In genomic region chr15:87777054-87777498, GRCh38 we compare ENCODE assay signal across 13 cellular contexts.
DNase-seq lines count a peak whose midpoint lies in the region; ATAC-seq and TF ChIP-seq lines count a peak whose summit lies in the region.
"Had no signal": no experiment of that assay in that cellular context is flagged by ENCODE, and none has a peak within 500 bp of the region (broad histone marks: within the 10 kb centered on the region; RNA-seq: fewer than 3 reads in every experiment).

No MANE protein-coding gene starts in this region.

- ATAC-seq in HG03460 (IDR thresholded peaks at IDR 0.05; ENCODE audit: unreplicated experiment) (no peak), left colon (no peak)
- ATAC-seq: CD8-positive, alpha-beta T cell had no signal

- H3K27ac ChIP-seq in brain microvascular endothelial cell = no peak overlapping the region
- H3K27ac ChIP-seq: vagina had no signal

- DNase-seq in AG08395 (ENCODE audit: low spot score) = peak; percentile 85
- peak; percentile 75 for DNase-seq in HS-5 (ENCODE audit: low read depth)
- peak; percentile 70 for DNase-seq in brain microvascular endothelial cell
- DNase-seq in mucosa of gallbladder (ENCODE audit: low spot score) = peak; percentile 12
- no peak for DNase-seq in NCI-H510A treated with DMSO at 0.1 percent for 48 hours (lab: John Stamatoyannopoulos, UW)
- DNase-seq in left colon = no peak
- DNase-seq in cerebellar nuclear complex (lab: John Stamatoyannopoulos, UW) = no peak
- DNase-seq: activated CD4-positive, CD25-positive, alpha-beta regulatory T cell treated with anti-CD3 and anti-CD28 coated beads, Interleukin-2, amount 50 U/mL, for 72 hours; activated naive CD4-positive, alpha-beta T cell; CD8-positive, alpha-beta T cell; effector memory CD4-positive, alpha-beta T cell had no signal

- in situ Hi-C loops in brain microvascular endothelial cell (cut with HindIII; ENCODE audit: low pct_ligation_motif_present, low sequenced_read_pairs) = no loop called here

- H3K4me3 ChIP-seq in brain microvascular endothelial cell (ENCODE audit: low read depth, low read length) = no peak overlapping the region
- H3K4me3 ChIP-seq: vagina had no signal

- H3K27me3 ChIP-seq in brain microvascular endothelial cell (replicated peaks) = no peaks in the 10 kb centered on the region
- H3K27me3 ChIP-seq: vagina had no signal

- no peaks in the 10 kb centered on the region for H3K36me3 ChIP-seq in brain microvascular endothelial cell (replicated peaks)
- H3K36me3 ChIP-seq: vagina had no signal

- intact Hi-C loops in left colon (cut with DNase I, micrococcal nuclease) = no loop called here

- TF ChIP-seq CTCF in brain microvascular endothelial cell (IDR thresholded peaks at IDR 0.05; ENCODE audit: low read depth, low read length, missing control alignments) = no peak

Comparison
In these comparisons a context has a peak if more than half of its experiments do, and no peak if none do; other contexts are left out.
1. DNase-seq: peak in AG08395 (single experiment), HS-5 (single experiment), brain microvascular endothelial cell (single experiment) and mucosa of gallbladder (single experiment); none in NCI-H510A treated with DMSO at 0.1 percent for 48 hours (single experiment), left colon (0 of 2) and cerebellar nuclear complex (0 of 2).